In the genomic region with DNA sequence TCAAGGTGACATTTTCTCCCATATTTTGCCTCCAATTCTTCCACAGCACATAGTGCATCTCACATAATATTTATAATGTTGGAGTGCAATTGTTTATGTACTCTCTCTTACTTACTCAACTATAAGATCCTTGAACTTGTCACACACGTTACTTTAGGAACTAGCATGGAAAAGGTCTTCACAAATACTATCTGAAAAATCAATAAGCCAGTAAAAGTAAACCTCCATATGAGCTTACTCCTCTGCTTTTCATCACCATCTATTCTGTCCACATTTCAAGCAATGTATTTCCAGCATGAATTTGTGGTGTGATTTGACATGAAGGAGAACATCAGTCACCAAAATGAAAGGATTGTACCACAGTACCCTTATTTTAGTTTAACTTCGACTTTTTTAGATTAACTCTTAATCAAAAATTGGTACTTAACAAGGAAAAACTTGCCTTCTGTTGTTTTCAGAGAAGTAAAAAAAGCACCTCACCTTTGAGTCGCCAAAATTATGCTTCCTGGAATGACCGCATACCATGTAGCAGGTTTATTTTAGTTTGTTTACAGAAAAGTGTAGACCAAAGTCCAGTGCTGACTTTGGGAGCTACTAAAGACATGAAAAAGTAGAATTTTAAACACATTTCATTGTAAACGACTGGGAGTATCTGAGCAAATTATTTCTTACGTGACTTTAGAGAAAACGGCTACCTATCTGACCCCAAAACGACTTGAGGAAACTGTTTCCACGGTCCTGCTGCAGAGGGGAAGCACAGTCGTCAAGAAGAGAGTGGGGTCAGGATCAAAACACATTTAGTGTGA, we compare ENCODE assay signal across 1 cellular context.
TF ChIP-seq lines count a peak whose summit lies in the region.

TSS of gene SLC22A9 (plus strand) at position 621 of the 806 bp plus-strand sequence. CDS start 272 bp downstream, outside the sequence.

TF ChIP-seq in HepG2, 621 proteins besides CTCF, POLR2A, EP300 and RAD21 (continued from another document and continues in another):
- TF ChIP-seq, protein P1, sequence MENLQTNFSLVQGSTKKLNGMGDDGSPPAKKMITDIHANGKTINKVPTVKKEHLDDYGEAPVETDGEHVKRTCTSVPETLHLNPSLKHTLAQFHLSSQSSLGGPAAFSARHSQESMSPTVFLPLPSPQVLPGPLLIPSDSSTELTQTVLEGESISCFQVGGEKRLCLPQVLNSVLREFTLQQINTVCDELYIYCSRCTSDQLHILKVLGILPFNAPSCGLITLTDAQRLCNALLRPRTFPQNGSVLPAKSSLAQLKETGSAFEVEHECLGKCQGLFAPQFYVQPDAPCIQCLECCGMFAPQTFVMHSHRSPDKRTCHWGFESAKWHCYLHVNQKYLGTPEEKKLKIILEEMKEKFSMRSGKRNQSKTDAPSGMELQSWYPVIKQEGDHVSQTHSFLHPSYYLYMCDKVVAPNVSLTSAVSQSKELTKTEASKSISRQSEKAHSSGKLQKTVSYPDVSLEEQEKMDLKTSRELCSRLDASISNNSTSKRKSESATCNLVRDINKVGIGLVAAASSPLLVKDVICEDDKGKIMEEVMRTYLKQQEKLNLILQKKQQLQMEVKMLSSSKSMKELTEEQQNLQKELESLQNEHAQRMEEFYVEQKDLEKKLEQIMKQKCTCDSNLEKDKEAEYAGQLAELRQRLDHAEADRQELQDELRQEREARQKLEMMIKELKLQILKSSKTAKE (CRISPR knock-in tag; IDR thresholded peaks at IDR 0.05; ENCODE audit: borderline replicate concordance) = no peak
- TF ChIP-seq, protein P2, sequence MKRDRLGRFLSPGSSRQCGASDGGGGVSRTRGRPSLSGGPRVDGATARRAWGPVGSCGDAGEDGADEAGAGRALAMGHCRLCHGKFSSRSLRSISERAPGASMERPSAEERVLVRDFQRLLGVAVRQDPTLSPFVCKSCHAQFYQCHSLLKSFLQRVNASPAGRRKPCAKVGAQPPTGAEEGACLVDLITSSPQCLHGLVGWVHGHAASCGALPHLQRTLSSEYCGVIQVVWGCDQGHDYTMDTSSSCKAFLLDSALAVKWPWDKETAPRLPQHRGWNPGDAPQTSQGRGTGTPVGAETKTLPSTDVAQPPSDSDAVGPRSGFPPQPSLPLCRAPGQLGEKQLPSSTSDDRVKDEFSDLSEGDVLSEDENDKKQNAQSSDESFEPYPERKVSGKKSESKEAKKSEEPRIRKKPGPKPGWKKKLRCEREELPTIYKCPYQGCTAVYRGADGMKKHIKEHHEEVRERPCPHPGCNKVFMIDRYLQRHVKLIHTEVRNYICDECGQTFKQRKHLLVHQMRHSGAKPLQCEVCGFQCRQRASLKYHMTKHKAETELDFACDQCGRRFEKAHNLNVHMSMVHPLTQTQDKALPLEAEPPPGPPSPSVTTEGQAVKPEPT (CRISPR knock-in tag; IDR thresholded peaks at IDR 0.05; ENCODE audit: low read depth) = no peak
- peak; percentile 72 for TF ChIP-seq TEAD3 (CRISPR knock-in tag; optimal IDR thresholded peaks at IDR 0.05; ENCODE audit: borderline replicate concordance)
- TF ChIP-seq HNF1A (IDR thresholded peaks at IDR 0.05; ENCODE audit: low read depth) = no peak
- TF ChIP-seq HNF1A (CRISPR knock-in tag; IDR thresholded peaks at IDR 0.05; ENCODE audit: borderline replicate concordance) = 0 out of 2 replicates have a peak, but pooled peaks have one; percentile 17
- TF ChIP-seq MAFG (CRISPR knock-in tag; IDR thresholded peaks at IDR 0.05) = no peak
- TF ChIP-seq ZNF816 (CRISPR knock-in tag; IDR thresholded peaks at IDR 0.05; ENCODE audit: borderline replicate concordance) = peak; percentile 44; the same call in 1 of the 2 replicates
- TF ChIP-seq ZNF530 (CRISPR knock-in tag; IDR thresholded peaks at IDR 0.05; ENCODE audit: low read depth) = no peak
- no peak for TF ChIP-seq FOXP1 (IDR thresholded peaks at IDR 0.05)
- peak; percentile 55 for TF ChIP-seq FOXP1 (CRISPR knock-in tag; IDR thresholded peaks at IDR 0.05)
- 0 out of 2 replicates have a peak, but pooled peaks have one; percentile 1 for TF ChIP-seq ZFP37 (CRISPR knock-in tag; IDR thresholded peaks at IDR 0.05; ENCODE audit: borderline replicate concordance)
- no peak for TF ChIP-seq ZNF205 (CRISPR knock-in tag; IDR thresholded peaks at IDR 0.05)
- 0 out of 2 replicates have a peak, but pooled peaks have one; percentile 35 for TF ChIP-seq ATF1 (CRISPR knock-in tag; IDR thresholded peaks at IDR 0.05)
- no peak; the same call in 1 of the 2 replicates for TF ChIP-seq HMG20A (CRISPR knock-in tag; IDR thresholded peaks at IDR 0.05; ENCODE audit: borderline replicate concordance)
- no peak for TF ChIP-seq GABPA (IDR thresholded peaks at IDR 0.05; ENCODE audit: low read depth, low read length)
- 0 out of 2 replicates have a peak, but pooled peaks have one; percentile 36 for TF ChIP-seq GABPA (CRISPR knock-in tag; IDR thresholded peaks at IDR 0.05; ENCODE audit: low read depth)
- TF ChIP-seq ZZZ3 (CRISPR knock-in tag; IDR thresholded peaks at IDR 0.05; ENCODE audit: borderline replicate concordance) = no peak
- TF ChIP-seq ZNF775 (CRISPR knock-in tag; IDR thresholded peaks at IDR 0.05; ENCODE audit: borderline replicate concordance) = no peak
- TF ChIP-seq KDM1A (CRISPR knock-in tag; IDR thresholded peaks at IDR 0.05) = no peak
- no peak for TF ChIP-seq RELA (CRISPR knock-in tag; IDR thresholded peaks at IDR 0.05)
- TF ChIP-seq, protein P3, sequence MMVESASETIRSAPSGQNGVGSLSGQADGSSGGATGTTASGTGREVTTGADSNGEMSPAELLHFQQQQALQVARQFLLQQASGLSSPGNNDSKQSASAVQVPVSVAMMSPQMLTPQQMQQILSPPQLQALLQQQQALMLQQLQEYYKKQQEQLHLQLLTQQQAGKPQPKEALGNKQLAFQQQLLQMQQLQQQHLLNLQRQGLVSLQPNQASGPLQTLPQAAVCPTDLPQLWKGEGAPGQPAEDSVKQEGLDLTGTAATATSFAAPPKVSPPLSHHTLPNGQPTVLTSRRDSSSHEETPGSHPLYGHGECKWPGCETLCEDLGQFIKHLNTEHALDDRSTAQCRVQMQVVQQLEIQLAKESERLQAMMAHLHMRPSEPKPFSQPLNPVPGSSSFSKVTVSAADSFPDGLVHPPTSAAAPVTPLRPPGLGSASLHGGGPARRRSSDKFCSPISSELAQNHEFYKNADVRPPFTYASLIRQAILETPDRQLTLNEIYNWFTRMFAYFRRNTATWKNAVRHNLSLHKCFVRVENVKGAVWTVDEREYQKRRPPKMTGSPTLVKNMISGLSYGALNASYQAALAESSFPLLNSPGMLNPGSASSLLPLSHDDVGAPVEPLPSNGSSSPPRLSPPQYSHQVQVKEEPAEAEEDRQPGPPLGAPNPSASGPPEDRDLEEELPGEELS (CRISPR knock-in tag; IDR thresholded peaks at IDR 0.05) = peak; percentile 23; the same call in 1 of the 2 replicates
- no peak for TF ChIP-seq ZNF660 (CRISPR knock-in tag; IDR thresholded peaks at IDR 0.05; ENCODE audit: borderline replicate concordance, low read depth)
- no peak for TF ChIP-seq ZNF20 (CRISPR knock-in tag; IDR thresholded peaks at IDR 0.05)
- no peak for TF ChIP-seq ZNF552 (CRISPR knock-in tag; IDR thresholded peaks at IDR 0.05; ENCODE audit: borderline replicate concordance)
- TF ChIP-seq ONECUT2 (CRISPR knock-in tag; IDR thresholded peaks at IDR 0.05) = peak; percentile 91
- no peak for TF ChIP-seq MIER3 (CRISPR knock-in tag; IDR thresholded peaks at IDR 0.05; ENCODE audit: borderline replicate concordance)
- TF ChIP-seq ZNF878 (CRISPR knock-in tag; IDR thresholded peaks at IDR 0.05) = no peak
- TF ChIP-seq, protein P4, sequence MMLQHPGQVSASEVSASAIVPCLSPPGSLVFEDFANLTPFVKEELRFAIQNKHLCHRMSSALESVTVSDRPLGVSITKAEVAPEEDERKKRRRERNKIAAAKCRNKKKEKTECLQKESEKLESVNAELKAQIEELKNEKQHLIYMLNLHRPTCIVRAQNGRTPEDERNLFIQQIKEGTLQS (CRISPR knock-in tag; IDR thresholded peaks at IDR 0.05) = no peak
- no peak for TF ChIP-seq GABPB1 (CRISPR knock-in tag; IDR thresholded peaks at IDR 0.05)
- TF ChIP-seq WIZ (CRISPR knock-in tag; IDR thresholded peaks at IDR 0.05) = no peak
- TF ChIP-seq ZNF451 (CRISPR knock-in tag; IDR thresholded peaks at IDR 0.05) = no peak
- no peak for TF ChIP-seq E2F2 (CRISPR knock-in tag; IDR thresholded peaks at IDR 0.05; ENCODE audit: borderline replicate concordance)
- TF ChIP-seq ARNT (IDR thresholded peaks at IDR 0.05) = no peak
- 0 out of 2 replicates have a peak, but pooled peaks have one; percentile 63 for TF ChIP-seq ZNF34 (CRISPR knock-in tag; IDR thresholded peaks at IDR 0.05; ENCODE audit: borderline replicate concordance)
- peak; percentile 79 for TF ChIP-seq HNF4A (CRISPR knock-in tag; IDR thresholded peaks at IDR 0.05)
- TF ChIP-seq CREB3 (CRISPR knock-in tag; IDR thresholded peaks at IDR 0.05) = no peak
- peak; percentile 5; the same call in 1 of the 2 replicates for TF ChIP-seq STAG1 (CRISPR knock-in tag; IDR thresholded peaks at IDR 0.05)
- no peak for TF ChIP-seq PATZ1 (CRISPR knock-in tag; IDR thresholded peaks at IDR 0.05)
- no peak for TF ChIP-seq ZNF607 (CRISPR knock-in tag; IDR thresholded peaks at IDR 0.05; ENCODE audit: borderline replicate concordance)
- TF ChIP-seq NFIC (IDR thresholded peaks at IDR 0.05; ENCODE audit: low read length) = peak; percentile 82; the same call in 1 of the 2 replicates
- TF ChIP-seq, protein P5, sequence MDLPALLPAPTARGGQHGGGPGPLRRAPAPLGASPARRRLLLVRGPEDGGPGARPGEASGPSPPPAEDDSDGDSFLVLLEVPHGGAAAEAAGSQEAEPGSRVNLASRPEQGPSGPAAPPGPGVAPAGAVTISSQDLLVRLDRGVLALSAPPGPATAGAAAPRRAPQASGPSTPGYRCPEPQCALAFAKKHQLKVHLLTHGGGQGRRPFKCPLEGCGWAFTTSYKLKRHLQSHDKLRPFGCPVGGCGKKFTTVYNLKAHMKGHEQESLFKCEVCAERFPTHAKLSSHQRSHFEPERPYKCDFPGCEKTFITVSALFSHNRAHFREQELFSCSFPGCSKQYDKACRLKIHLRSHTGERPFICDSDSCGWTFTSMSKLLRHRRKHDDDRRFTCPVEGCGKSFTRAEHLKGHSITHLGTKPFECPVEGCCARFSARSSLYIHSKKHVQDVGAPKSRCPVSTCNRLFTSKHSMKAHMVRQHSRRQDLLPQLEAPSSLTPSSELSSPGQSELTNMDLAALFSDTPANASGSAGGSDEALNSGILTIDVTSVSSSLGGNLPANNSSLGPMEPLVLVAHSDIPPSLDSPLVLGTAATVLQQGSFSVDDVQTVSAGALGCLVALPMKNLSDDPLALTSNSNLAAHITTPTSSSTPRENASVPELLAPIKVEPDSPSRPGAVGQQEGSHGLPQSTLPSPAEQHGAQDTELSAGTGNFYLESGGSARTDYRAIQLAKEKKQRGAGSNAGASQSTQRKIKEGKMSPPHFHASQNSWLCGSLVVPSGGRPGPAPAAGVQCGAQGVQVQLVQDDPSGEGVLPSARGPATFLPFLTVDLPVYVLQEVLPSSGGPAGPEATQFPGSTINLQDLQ (CRISPR knock-in tag; IDR thresholded peaks at IDR 0.05) = no peak
- no peak for TF ChIP-seq RFXANK (CRISPR knock-in tag; IDR thresholded peaks at IDR 0.05)
- TF ChIP-seq ZNF12 (CRISPR knock-in tag; IDR thresholded peaks at IDR 0.05) = no peak
- TF ChIP-seq U2AF2 (IDR thresholded peaks at IDR 0.05; ENCODE audit: low read depth, low read length) = no peak
